In the genomic region with DNA sequence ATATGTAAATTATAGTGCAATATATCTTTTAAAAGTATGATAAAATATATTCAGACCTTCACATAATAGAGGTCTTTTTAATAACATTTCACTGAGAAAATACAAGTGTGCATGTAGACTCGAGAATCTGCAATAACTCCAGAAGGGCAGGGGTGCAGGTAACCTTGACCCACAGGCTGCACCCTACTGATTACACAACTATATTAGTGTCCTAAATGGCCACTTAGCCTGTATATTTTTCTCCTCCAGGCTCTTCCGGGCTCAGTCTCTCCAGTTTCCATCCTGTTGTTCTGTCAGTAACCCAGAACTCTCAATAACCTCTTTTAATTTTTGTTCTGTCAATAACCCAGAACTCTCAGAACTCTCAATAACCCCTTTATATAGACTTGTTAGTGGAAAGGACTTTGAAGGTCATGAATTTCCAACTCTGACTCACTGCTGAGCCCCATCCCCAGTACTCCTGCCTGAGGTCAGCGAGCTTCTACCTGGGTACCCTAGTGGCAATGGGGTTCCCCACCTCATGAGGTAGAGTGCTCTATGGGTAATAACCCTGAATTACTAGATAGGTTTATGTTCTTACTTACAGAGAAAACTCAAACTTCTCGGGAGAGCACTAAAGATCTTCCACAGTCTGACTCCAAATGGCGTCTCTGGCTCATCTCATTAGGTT, we compare ENCODE assay signal across 34 cellular contexts. TPM values are rescaled to one million over a fixed set of nuclear protein-coding genes. Genes with fewer than 3 reads are reported as not detected.
"Had no signal": no experiment of that assay in that cellular context is flagged by ENCODE, and none has a peak within 500 bp of the region (broad histone marks: within the 10 kb centered on the region; RNA-seq: fewer than 3 reads in every experiment).

No MANE protein-coding gene starts in this region.

- H3K9me3 Mint-ChIP-seq: naive B cell; natural killer cell; stimulated activated memory B cell treated with anti-CD40 and anti-IgM and Interleukin-4, amounts not matched to agents 10 μg/mL and 1 μg/mL and 100 μg/mL, for 72 hours; stimulated activated naive CD8-positive, alpha-beta T cell treated with anti-CD3 and anti-CD28 coated beads, Interleukin-15, Interleukin-2, amounts not matched to agents 100 ng/mL and 50 ng/mL, for 24 hours had no signal

- H3K4me1 Mint-ChIP-seq: immature natural killer cell; naive B cell; natural killer cell; nephron progenitor cell; stimulated activated memory B cell treated with anti-CD40 and anti-IgM and Interleukin-4, amounts not matched to agents 10 μg/mL and 1 μg/mL and 100 μg/mL, for 72 hours had no signal

- H3K4me3 Mint-ChIP-seq: immature natural killer cell; mesothelial cell of epicardium; naive B cell; natural killer cell; nephron progenitor cell; neural progenitor cell; stimulated activated memory B cell treated with anti-CD40 and anti-IgM and Interleukin-4, amounts not matched to agents 10 μg/mL and 1 μg/mL and 100 μg/mL, for 72 hours; stimulated activated naive CD8-positive, alpha-beta T cell treated with anti-CD3 and anti-CD28 coated beads, Interleukin-15, Interleukin-2, amounts not matched to agents 100 ng/mL and 50 ng/mL, for 24 hours; type B pancreatic cell had no signal

- H3K27ac ChIP-seq: left lung, neural progenitor cell, neutrophil, ovary, right atrium auricular region, tibial nerve, uterus had no signal

- DNase-seq: hypothalamus; immature natural killer cell; kidney; left colon; left lung; mesendoderm; naive B cell; natural killer cell; nephron progenitor cell; occipital lobe; ovary; right lobe of liver; stimulated activated CD4-positive, alpha-beta T cell treated with anti-CD3 and anti-CD28 coated beads, Interleukin-1b, Interleukin-23, amount 100 ng/mL, for 48 hours; stimulated activated CD4-positive, alpha-beta T cell treated with anti-CD3 and anti-CD28 coated beads, Interleukin-2, amount 100 ng/mL, for 48 hours; stimulated activated CD4-positive, alpha-beta T cell treated with anti-CD3 and anti-CD28 coated beads, Interleukin-4, amount 100 ng/mL, for 4 hours; stimulated activated CD8-positive, alpha-beta memory T cell treated with anti-CD3 and anti-CD28 coated beads, Interleukin-4, amount 100 ng/mL, for 48 hours; substantia nigra; uterus had no signal

- H3K4me3 ChIP-seq: left lung, lung, neural progenitor cell, ovary, right atrium auricular region, right lobe of liver, smooth muscle cell, tibial nerve, uterus had no signal

- H3K27me3 Mint-ChIP-seq: naive B cell; progenitor cell of endocrine pancreas; stimulated activated memory B cell treated with anti-CD40 and anti-IgM and Interleukin-4, amounts not matched to agents 10 μg/mL and 1 μg/mL and 100 μg/mL, for 72 hours; type B pancreatic cell had no signal

- H3K27me3 ChIP-seq: left lung, neural progenitor cell, neutrophil, ovary, right atrium auricular region, right lobe of liver, tibial nerve, uterus had no signal

- H3K27ac Mint-ChIP-seq: immature natural killer cell; mesothelial cell of epicardium; natural killer cell; nephron progenitor cell; neural progenitor cell; progenitor cell of endocrine pancreas; stimulated activated memory B cell treated with anti-CD40 and anti-IgM and Interleukin-4, amounts not matched to agents 10 μg/mL and 1 μg/mL and 100 μg/mL, for 72 hours; stimulated activated naive CD8-positive, alpha-beta T cell treated with anti-CD3 and anti-CD28 coated beads, Interleukin-15, Interleukin-2, amounts not matched to agents 100 ng/mL and 50 ng/mL, for 24 hours; type B pancreatic cell had no signal

- H3K36me3 ChIP-seq: left lung, neural progenitor cell, neutrophil, ovary, right atrium auricular region, right lobe of liver, tibial nerve, uterus had no signal

- H3K4me1 ChIP-seq: left lung, neural progenitor cell, right atrium auricular region, tibial nerve, uterus had no signal

- H3K9ac ChIP-seq: neural progenitor cell had no signal

- H3K36me3 Mint-ChIP-seq: mesothelial cell of epicardium; naive B cell; natural killer cell; neural progenitor cell; stimulated activated memory B cell treated with anti-CD40 and anti-IgM and Interleukin-4, amounts not matched to agents 10 μg/mL and 1 μg/mL and 100 μg/mL, for 72 hours; type B pancreatic cell had no signal

- H3K9me3 ChIP-seq: left lung, neutrophil, ovary, right atrium auricular region, right lobe of liver, tibial nerve, uterus had no signal

RNA-seq across cellular contexts. Expression of gene TTR, which starts 8.4 kb away (rescaled TPM):
- total RNA-seq: kidney, left lung, lower leg skin, mesothelial cell of epicardium, mononuclear cell, natural killer cell, pulmonary artery endothelial cell, renal cortical epithelial cell, right atrium auricular region, skeletal muscle tissue, smooth muscle cell, tibial nerve, uterus had no signal
- polyA plus RNA-seq: immature natural killer cell, ovary had no signal
